ENCODE assay signal across 8 cellular contexts in genomic region chr1:92299477-92300125, GRCh38. TPM values are rescaled to one million over a fixed set of nuclear protein-coding genes. Genes with fewer than 3 reads are reported as not detected.
DNase-seq lines count a peak whose midpoint lies in the region; ATAC-seq and TF ChIP-seq lines count a peak whose summit lies in the region.

No MANE protein-coding gene starts in this region.

- peak overlapping the region; percentile 83 for H3K4me2 ChIP-seq in hepatocyte

- peak overlapping the region in 11 of 12 donors; percentile 85 to 95 (median 92) for H3K27ac ChIP-seq in heart left ventricle
- peak overlapping the region; percentile 94 for H3K27ac ChIP-seq in WERI-Rb-1
- peak overlapping the region; percentile 97 for H3K27ac ChIP-seq in hepatocyte
- peak overlapping the region in 7 of 8 donors; percentile 96 to 99 (median 97) for H3K27ac ChIP-seq in spleen

- H3K36me3 ChIP-seq in heart left ventricle, result peaks cover 0 to 47% (median 41%) of the 10 kb centered on the region in 9 donors
- H3K36me3 ChIP-seq in WERI-Rb-1, result peaks cover 24% of the 10 kb centered on the region
- H3K36me3 ChIP-seq in hepatocyte (replicated peaks; ENCODE audit: insufficient read depth, low read depth), result no peaks in the 10 kb centered on the region
- H3K36me3 ChIP-seq in spleen, result peaks cover 0 to 50% (median 3%) of the 10 kb centered on the region in 6 donors

- TF ChIP-seq CTCF in heart left ventricle (IDR thresholded peaks at IDR 0.05), result no peak
- TF ChIP-seq CTCF in WERI-Rb-1 (IDR thresholded peaks at IDR 0.05; ENCODE audit: low read depth, low read length), result no peak
- TF ChIP-seq CTCF in hepatocyte (IDR thresholded peaks at IDR 0.05; ENCODE audit: poor library complexity), result no peak
- no peak for TF ChIP-seq CTCF in spleen (IDR thresholded peaks at IDR 0.05 in 8 of 11, conservative IDR thresholded peaks at IDR 0.05 in 3 of 11)

- H2AFZ ChIP-seq in hepatocyte, result peak overlapping the region; percentile 91

- H3K79me2 ChIP-seq in hepatocyte, result peaks cover 43% of the 10 kb centered on the region

- H4K20me1 ChIP-seq in hepatocyte (ENCODE audit: insufficient read depth, poor library complexity, severe bottlenecking), result peaks cover 7% of the 10 kb centered on the region

- no peak for ATAC-seq in heart left ventricle
- ATAC-seq in HG03460 (IDR thresholded peaks at IDR 0.05; ENCODE audit: unreplicated experiment), result no peak
- ATAC-seq in GM19395 (IDR thresholded peaks at IDR 0.05; ENCODE audit: unreplicated experiment), result no peak

- 38 to 42% (median 39%) methylated on average over 9 of the region's 9 CpGs for WGBS in heart left ventricle, 4 donors
- 34% methylated on average over 9 of the region's 9 CpGs for WGBS in hepatocyte (ENCODE audit: low lambda C conversion rate, missing lambda C conversion rate)
- WGBS in spleen, 5 donors, result 31 to 42% (median 36%) methylated on average over 9 of the region's 9 CpGs

- intact Hi-C loops in heart left ventricle (cut with DNase I), result loop anchor here in 8 of 10 donors (5.0 to 10.0 kb wide), 6 partner anchors 305 to 1015 kb away; partner anchors contain the start of gene CDC7 (in 3 of the 8)
- intact Hi-C loops in cardiac septum (cut with DNase I), result loop anchor here (5.0 kb wide), 1 partner anchor 797 kb away; the partner anchor contains the start of gene CDC7
- intact Hi-C loops in spleen (cut with DNase I; ENCODE audit: low total_unique reads), result no loop called here

- H3K9me3 ChIP-seq in heart left ventricle, result no peaks in the 10 kb centered on the region
- H3K9me3 ChIP-seq in WERI-Rb-1 (ENCODE audit: severe bottlenecking), result no peaks in the 10 kb centered on the region
- H3K9me3 ChIP-seq in hepatocyte (ENCODE audit: low read depth), result no peaks in the 10 kb centered on the region
- H3K9me3 ChIP-seq in spleen, result no peaks in the 10 kb centered on the region

- peaks cover 0 to 23% (median 13%) of the 10 kb centered on the region in 12 donors for H3K4me1 ChIP-seq in heart left ventricle
- H3K4me1 ChIP-seq in hepatocyte (ENCODE audit: insufficient read depth), result no peaks in the 10 kb centered on the region
- H3K4me1 ChIP-seq in spleen, result peaks cover 5 to 52% (median 32%) of the 10 kb centered on the region in 6 donors

- H3K27me3 ChIP-seq in heart left ventricle, result no peaks in the 10 kb centered on the region
- no peaks in the 10 kb centered on the region for H3K27me3 ChIP-seq in WERI-Rb-1 (ENCODE audit: insufficient read depth, low read depth, severe bottlenecking)
- H3K27me3 ChIP-seq in hepatocyte, result no peaks in the 10 kb centered on the region
- no peaks in the 10 kb centered on the region for H3K27me3 ChIP-seq in spleen (replicated peaks in 1 of 7)

- H3K9me2 ChIP-seq in hepatocyte (replicated peaks; ENCODE audit: insufficient read depth), result no peaks in the 10 kb centered on the region

- TF ChIP-seq POLR2A in heart left ventricle (IDR thresholded peaks at IDR 0.05) (no peak), spleen (IDR thresholded peaks at IDR 0.05) (no peak)

- DNase-seq in heart left ventricle, result no peak
- no peak for DNase-seq in cardiac septum (ENCODE audit: low spot score)
- no peak for DNase-seq in WERI-Rb-1
- peak; percentile 5 for DNase-seq in hepatocyte (ENCODE audit: low spot score)
- DNase-seq in spleen, result no peak
- no peak for DNase-seq in midbrain (lab: John Stamatoyannopoulos, UW)

- H3K4me3 ChIP-seq in heart left ventricle, result peak overlapping the region; percentile 59 to 97 (median 86)
- H3K4me3 ChIP-seq in WERI-Rb-1 (ENCODE audit: low read depth, low read length), result peak overlapping the region; percentile 96
- H3K4me3 ChIP-seq in hepatocyte, result peak overlapping the region; percentile 73
- peak overlapping the region; percentile 67 to 89 (median 75) for H3K4me3 ChIP-seq in spleen

RNA-seq across cellular contexts. Expression of gene RPAP2, which starts 0.7 kb away (rescaled TPM):
- total RNA-seq in heart left ventricle (10 to 100 TPM in 7 of 9 donors, 1 to 10 TPM in 2; 6.7 to 27.7 (median 23.3) TPM), cardiac septum (22.1 TPM), hepatocyte (14.2 and 20.7 TPM in 2 replicates), spleen (10 to 100 TPM in 6 of 7 donors, 1 to 10 TPM in 1; 6.2 to 31.5 (median 26.4) TPM)
- polyA plus RNA-seq in heart left ventricle (10 to 100 TPM in 1 of 2 donors, 1 to 10 TPM in 1; 7.3 to 12.0 TPM), hepatocyte (18.1 and 23.4 TPM in 2 replicates), spleen (1 to 10 TPM; 4.4 to 6.4 (median 4.8) TPM)

RNA-seq across cellular contexts. Expression of gene GLMN, which starts 0.8 kb away (rescaled TPM):
- total RNA-seq in heart left ventricle (1 to 10 TPM; 3.0 to 7.2 (median 5.6) TPM), cardiac septum (5.8 TPM), hepatocyte (11.6 and 16.5 TPM in 2 replicates), spleen (10 to 100 TPM in 4 of 7 donors, 1 to 10 TPM in 3; 7.8 to 22.6 (median 11.3) TPM)
- polyA plus RNA-seq in heart left ventricle (10 to 100 TPM in 1 of 2 donors, 1 to 10 TPM in 1; 5.8 to 11.0 TPM), hepatocyte (10.0 and 14.5 TPM in 2 replicates), spleen (10 to 100 TPM; 10.2 to 20.2 (median 11.3) TPM)
